Comparison of ENCODE assay signal across 10 cellular contexts in genomic region chr1:97906567-97907228, GRCh38. TPM values are rescaled to one million over a fixed set of nuclear protein-coding genes. Genes with fewer than 3 reads are reported as not detected.
A peak's percentile ranks its signal among the peaks of the same experiment; 100 is the strongest.
DNase-seq lines count a peak whose midpoint lies in the region; ATAC-seq, FAIRE-seq and TF ChIP-seq lines count a peak whose summit lies in the region.
"Had no signal": no experiment of that assay in that cellular context is flagged by ENCODE, and none has a peak within 500 bp of the region (broad histone marks: within the 10 kb centered on the region; RNA-seq: fewer than 3 reads in every experiment).

No MANE protein-coding gene starts in this region.

- H3K4me1 Mint-ChIP-seq in activated naive CD4-positive, alpha-beta T cell treated with anti-CD3 and anti-CD28 coated beads for 36 hours (ENCODE audit: low read depth): peaks cover 35% of the 10 kb centered on the region

- no peak for FAIRE-seq in A549 (lab: Jason Lieb, UNC)
- FAIRE-seq: endometrium had no signal

- CTCF ChIA-PET in A549 (lab: Yijun Ruan, JAX): no interaction called here
- CTCF ChIA-PET in activated naive CD4-positive, alpha-beta T cell treated with anti-CD3 and anti-CD28 coated beads for 36 hours (lab: Charles Lee): no interaction called here

- H3K4me3 ChIP-seq in A549 (peak overlapping the region; percentile 22; the same call in 1 of the 3 replicates), left lung (no peak overlapping the region)

- no peaks in the 10 kb centered on the region for H3K9me3 ChIP-seq in A549
- H3K9me3 ChIP-seq in left lung: no peaks in the 10 kb centered on the region

- H3K27ac ChIP-seq in A549: peak overlapping the region; percentile 88 to 90
- H3K27ac ChIP-seq in left lung: peak overlapping the region; percentile 27 to 94

- H3K27me3 ChIP-seq in left lung: no peaks in the 10 kb centered on the region

- DNase-seq in A549 (ENCODE audit: low read depth in 1 of 2, low spot score in 1 of 2) (peak; percentile 5 to 74), HS-5 (ENCODE audit: low read depth) (peak; percentile 86), astrocyte of the hippocampus (ENCODE audit: low read depth, low spot score) (peak; percentile 82), left lung (peak; percentile 61 to 63), activated T-cell treated with anti-CD3 and anti-CD28 coated beads for 4 hours (no peak)
- no peak for DNase-seq in stimulated activated CD4-positive, alpha-beta T cell treated with anti-CD3 and anti-CD28 coated beads, Interleukin-12 subunit alpha, Interleukin-12 subunit beta, amount 100 ng/mL, for 4 hours
- DNase-seq in activated naive CD4-positive, alpha-beta T cell treated with anti-CD3 and anti-CD28 coated beads for 36 hours: no peak
- DNase-seq: activated CD4-positive, alpha-beta T cell treated with anti-CD3 and anti-CD28 coated beads for 48 hours had no signal

- ATAC-seq in A549 (peak; percentile 95 to 97), left lung (peak; percentile 68), HG03139 (IDR thresholded peaks at IDR 0.05; ENCODE audit: unreplicated experiment) (no peak)

- no peak for TF ChIP-seq CTCF in A549 (IDR thresholded peaks at IDR 0.05)
- TF ChIP-seq CTCF in left lung (IDR thresholded peaks at IDR 0.05): no peak

- TF ChIP-seq EP300 in A549 (IDR thresholded peaks at IDR 0.05): no peak

- intact Hi-C loops in left lung (cut with DNase I): no loop called here
- intact Hi-C loops in activated naive CD4-positive, alpha-beta T cell treated with anti-CD3 and anti-CD28 coated beads for 36 hours (cut with micrococcal nuclease): no loop called here

- H3K27ac Mint-ChIP-seq in activated naive CD4-positive, alpha-beta T cell treated with anti-CD3 and anti-CD28 coated beads for 36 hours: no peak overlapping the region

- no peak for TF ChIP-seq RAD21 in A549 (conservative IDR thresholded peaks at IDR 0.05 in 1 of 2, IDR thresholded peaks at IDR 0.05 in 1 of 2)

- no peaks in the 10 kb centered on the region for H3K9me3 Mint-ChIP-seq in activated naive CD4-positive, alpha-beta T cell treated with anti-CD3 and anti-CD28 coated beads for 36 hours

- peaks cover 28% of the 10 kb centered on the region for H3K4me1 ChIP-seq in A549
- peaks cover 11 to 93% of the 10 kb centered on the region in 2 donors for H3K4me1 ChIP-seq in left lung

- POLR2A ChIA-PET in A549 (lab: Yijun Ruan, JAX): interaction anchor here (0.9 to 1.7 kb wide), 3 partner anchors 14 to 140 kb away, joined by 3 to 10 read pairs (median 3); partner anchors contain the start of gene DPYD

- TF ChIP-seq POLR2A in A549 (IDR thresholded peaks at IDR 0.05; ENCODE audit: low read length): no peak

- WGBS in A549 (ENCODE audit: missing lambda C conversion rate): 20% methylated on average over 7 of the region's 7 CpGs

- no peak overlapping the region for H3K4me3 Mint-ChIP-seq in activated naive CD4-positive, alpha-beta T cell treated with anti-CD3 and anti-CD28 coated beads for 36 hours

- H3K36me3 Mint-ChIP-seq in activated naive CD4-positive, alpha-beta T cell treated with anti-CD3 and anti-CD28 coated beads for 36 hours (ENCODE audit: low read depth): no peaks in the 10 kb centered on the region

- H3K36me3 ChIP-seq in left lung: no peaks in the 10 kb centered on the region

- no peaks in the 10 kb centered on the region for H3K27me3 Mint-ChIP-seq in activated naive CD4-positive, alpha-beta T cell treated with anti-CD3 and anti-CD28 coated beads for 36 hours (ENCODE audit: low read depth)

- peak overlapping the region; percentile 85 for H3K4me2 ChIP-seq in A549

TF ChIP-seq in A549, 52 proteins besides CTCF, POLR2A, EP300 and RAD21:
- TF ChIP-seq ZC3H11A (IDR thresholded peaks at IDR 0.05) (no peak), POLR2AphosphoS2 (conservative IDR thresholded peaks at IDR 0.05; ENCODE audit: low read length) (no peak), NR3C1 (IDR thresholded peaks at IDR 0.05) (no peak), MAX (IDR thresholded peaks at IDR 0.05) (0 out of 2 replicates have a peak, but pooled peaks have one; percentile 18), GATA3 (IDR thresholded peaks at IDR 0.05; ENCODE audit: borderline replicate concordance) (no peak), JUN (IDR thresholded peaks at IDR 0.05) (0 out of 5 replicates have a peak, but pooled peaks of 1 of the 2 experiments have one; percentile 25), KDM5A (IDR thresholded peaks at IDR 0.05) (no peak), ZSCAN20 (CRISPR knock-in tag; IDR thresholded peaks at IDR 0.05) (no peak), RNF2 (IDR thresholded peaks at IDR 0.05; ENCODE audit: borderline replicate concordance, low read depth) (no peak), ELK1 (IDR thresholded peaks at IDR 0.05; ENCODE audit: low read depth, low read length) (no peak), ATOH8 (CRISPR knock-in tag; IDR thresholded peaks at IDR 0.05; ENCODE audit: low read depth) (no peak), JUNB (IDR thresholded peaks at IDR 0.05) (peak; percentile 41; the same call in 1 of the 2 replicates), FOSL2 (IDR thresholded peaks at IDR 0.05) (peak; percentile 73), FOSL2 (CRISPR knock-in tag; IDR thresholded peaks at IDR 0.05) (peak; percentile 92), CEBPB (IDR thresholded peaks at IDR 0.05) (peak; percentile 48 to 77; a peak in 3 of 4 replicates), CBX8 (IDR thresholded peaks at IDR 0.05) (no peak), KDM1A (IDR thresholded peaks at IDR 0.05; ENCODE audit: low read depth) (no peak), HES2 (IDR thresholded peaks at IDR 0.05) (no peak), MAFK (IDR thresholded peaks at IDR 0.05; ENCODE audit: partially characterized antibody) (peak; percentile 55)
TF ChIP-seq in A549: peak in this region for 6.

RNA-seq across cellular contexts. Expression of gene DPYD, which starts 14.1 kb away (rescaled TPM):
- polyA plus RNA-seq in A549 (2011; rRNA removed) (6.9 and 7.5 TPM in 2 replicates), A549 (2017; fragmentation: RNase III; extraction: RNeasy Plus Mini Kit Qiagen cat#74134 plus additional on column Dnase treatment) (5.1 to 5.9 TPM (median 5.3 TPM) in 3 replicates)
- 1.6 and 1.8 TPM in 2 replicates for polyA plus RNA-seq in A549 (2012; cell fraction: cytosol; rRNA removed)
- 1.5 and 2.3 TPM in 2 replicates for polyA plus RNA-seq in A549 (2012; cell fraction: nucleus; rRNA removed)
- polyA minus RNA-seq in A549 (2011; rRNA and poly(A)+ RNA removed): 13.6 and 16.5 TPM in 2 replicates
- total RNA-seq in left lung: 100 to 1,000 TPM in 1 of 2 donors, 10 to 100 TPM in 1; 63.3 to 106 TPM
- 10 to 100 TPM in 1 of 2 experiments, 1 to 10 TPM in 1; 9.8 to 11.1 TPM for total RNA-seq in activated naive CD4-positive, alpha-beta T cell treated with anti-CD3 and anti-CD28 coated beads for 36 hours

Comparison
In these comparisons a context has a peak if more than half of its experiments do, and no peak if none do; other contexts are left out.
1. DNase-seq: peak in A549 (2 of 2), HS-5 (single experiment), astrocyte of the hippocampus (single experiment) and left lung (2 of 2); none in stimulated activated CD4-positive, alpha-beta T cell treated with anti-CD3 and anti-CD28 coated beads, Interleukin-12 subunit alpha, Interleukin-12 subunit beta, amount 100 ng/mL, for 4 hours (single experiment), activated naive CD4-positive, alpha-beta T cell treated with anti-CD3 and anti-CD28 coated beads for 36 hours (single experiment) and activated T-cell treated with anti-CD3 and anti-CD28 coated beads for 4 hours (single experiment).
2. RNA of gene DPYD, which starts 14.1 kb away (total RNA-seq): 63.3 to 106 TPM in left lung; 9.8 to 11.1 TPM in activated naive CD4-positive, alpha-beta T cell treated with anti-CD3 and anti-CD28 coated beads for 36 hours; every median in the first group is over 4 times any median in the second.